7 cellular contexts compared by ENCODE assay signal in genomic region chr4:242121-242848, GRCh38.
A peak's percentile ranks its signal among the peaks of the same experiment; 100 is the strongest.
DNase-seq lines count a peak whose midpoint lies in the region; FAIRE-seq and TF ChIP-seq lines count a peak whose summit lies in the region.

No MANE protein-coding gene starts in this region.

- no peak for TF ChIP-seq POLR2A in GM12891 (IDR thresholded peaks at IDR 0.05; ENCODE audit: low read depth, low read length)

- peak overlapping the region in 1 of 3 donors; percentile 47 for H3K27ac Mint-ChIP-seq in IgD-negative memory B cell
- peak overlapping the region; percentile 19 for H3K27ac Mint-ChIP-seq in activated naive CD4-positive, alpha-beta T cell treated with anti-CD3 and anti-CD28 coated beads, Interleukin-2, amount 50 U/mL, for 24 hours

- H3K4me1 ChIP-seq in cardiac muscle cell (ENCODE audit: low read depth) (no peaks in the 10 kb centered on the region), urinary bladder (ENCODE audit: insufficient read depth) (no peaks in the 10 kb centered on the region)

- peaks cover 0 to 10% (median 0%) of the 10 kb centered on the region in 3 donors for H3K9me3 Mint-ChIP-seq in IgD-negative memory B cell
- H3K9me3 Mint-ChIP-seq in activated naive CD4-positive, alpha-beta T cell treated with anti-CD3 and anti-CD28 coated beads, Interleukin-2, amount 50 U/mL, for 24 hours = no peaks in the 10 kb centered on the region

- peak; percentile 56 for TF ChIP-seq CTCF in cardiac muscle cell (IDR thresholded peaks at IDR 0.05; ENCODE audit: low read depth, low read length)

- DNase-seq in GM12891 (ENCODE audit: insufficient read length, low spot score) = peak; percentile 18
- DNase-seq in SHP77 treated with DMSO at 0.1 percent for 48 hours (lab: John Stamatoyannopoulos, UW) = peak; percentile 22
- DNase-seq in cardiac muscle cell (ENCODE audit: low read depth in 1 of 2, low spot score in 1 of 2) = peak; percentile 73 to 77
- peak; percentile 54 for DNase-seq in pulmonary artery endothelial cell (ENCODE audit: low read depth, low spot score)

- FAIRE-seq in GM12891 (lab: Jason Lieb, UNC) = peak; percentile 89

- H3K9me3 ChIP-seq in cardiac muscle cell (ENCODE audit: low read depth) = peaks cover 4% of the 10 kb centered on the region

- H3K4me3 ChIP-seq in cardiac muscle cell (no peak overlapping the region), urinary bladder (ENCODE audit: low read depth, low read length) (peak overlapping the region; percentile 18)

- H3K4me1 Mint-ChIP-seq in IgD-negative memory B cell = peaks cover 0 to 10% (median 10%) of the 10 kb centered on the region in 3 donors
- peaks cover 11% of the 10 kb centered on the region for H3K4me1 Mint-ChIP-seq in activated naive CD4-positive, alpha-beta T cell treated with anti-CD3 and anti-CD28 coated beads, Interleukin-2, amount 50 U/mL, for 24 hours

- H3K27ac ChIP-seq in cardiac muscle cell = peak overlapping the region; percentile 66
- H3K27ac ChIP-seq in urinary bladder (ENCODE audit: low read depth) = no peak overlapping the region

- 45% methylated on average over 15 of the region's 15 CpGs for WGBS in urinary bladder

- H3K4me3 Mint-ChIP-seq in IgD-negative memory B cell = peak overlapping the region; percentile 54 to 96 (median 90)
- peak overlapping the region; percentile 90 for H3K4me3 Mint-ChIP-seq in activated naive CD4-positive, alpha-beta T cell treated with anti-CD3 and anti-CD28 coated beads, Interleukin-2, amount 50 U/mL, for 24 hours

- H3K27me3 ChIP-seq in cardiac muscle cell = no peaks in the 10 kb centered on the region

- H3K36me3 ChIP-seq in cardiac muscle cell (no peaks in the 10 kb centered on the region), urinary bladder (ENCODE audit: insufficient read depth) (no peaks in the 10 kb centered on the region)

- no peaks in the 10 kb centered on the region for H3K36me3 Mint-ChIP-seq in IgD-negative memory B cell
- H3K36me3 Mint-ChIP-seq in activated naive CD4-positive, alpha-beta T cell treated with anti-CD3 and anti-CD28 coated beads, Interleukin-2, amount 50 U/mL, for 24 hours = peaks cover 1% of the 10 kb centered on the region

- no peaks in the 10 kb centered on the region for H3K27me3 Mint-ChIP-seq in IgD-negative memory B cell
- H3K27me3 Mint-ChIP-seq in activated naive CD4-positive, alpha-beta T cell treated with anti-CD3 and anti-CD28 coated beads, Interleukin-2, amount 50 U/mL, for 24 hours = peaks cover 1% of the 10 kb centered on the region

TF ChIP-seq in GM12891, 5 proteins besides CTCF, POLR2A, EP300 and RAD21:
- TF ChIP-seq POLR2AphosphoS5 (IDR thresholded peaks at IDR 0.05; ENCODE audit: low read depth, low read length) (no peak), TAF1 (IDR thresholded peaks at IDR 0.05; ENCODE audit: low read depth, low read length) (no peak), SPI1 (IDR thresholded peaks at IDR 0.05; ENCODE audit: low read depth, low read length) (no peak)

Comparison
In these comparisons a context has a peak if more than half of its experiments do, and no peak if none do; other contexts are left out.
1. DNase-seq: peak in every context shown above with its lines; median percentile 75 in cardiac muscle cell; 54 in pulmonary artery endothelial cell; 22 in SHP77 treated with DMSO at 0.1 percent for 48 hours; 18 in GM12891.